ENCODE assay signal across 31 cellular contexts in the genomic region with DNA sequence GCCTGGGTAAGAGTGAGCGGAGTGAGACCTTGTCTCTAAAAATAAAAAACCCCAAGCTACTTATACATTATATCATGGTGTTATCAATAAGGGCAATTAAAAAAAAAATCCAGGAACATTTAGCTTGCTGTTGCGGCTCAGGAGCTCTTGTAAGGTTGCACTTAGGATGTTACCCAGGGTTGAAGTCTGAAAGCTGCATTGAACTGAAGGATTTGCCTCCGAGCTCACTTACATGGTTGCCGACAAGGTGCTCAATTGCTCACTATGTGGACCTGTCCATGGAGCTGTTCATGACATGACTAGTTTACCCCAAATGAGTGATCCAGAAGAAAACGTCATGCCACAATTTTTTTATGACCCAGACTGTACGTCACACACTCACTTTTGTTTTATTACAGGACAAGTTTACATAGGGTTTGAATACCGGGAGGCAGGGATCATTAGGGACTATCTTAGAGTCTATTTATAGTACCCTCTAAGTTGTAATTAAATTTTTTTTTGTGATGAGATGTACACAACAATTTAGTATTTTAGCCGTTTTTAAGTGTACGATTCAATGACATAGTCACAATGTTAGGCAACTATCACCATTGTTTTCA. TPM values are rescaled to one million over a fixed set of nuclear protein-coding genes. Genes with fewer than 3 reads are reported as not detected.
"Had no signal": no experiment of that assay in that cellular context is flagged by ENCODE, and none has a peak within 500 bp of the region (broad histone marks: within the 10 kb centered on the region; RNA-seq: fewer than 3 reads in every experiment).

No MANE protein-coding gene starts in this region.

- H2AFZ ChIP-seq: neural progenitor cell had no signal

- H3K36me3 ChIP-seq: breast epithelium, neural progenitor cell, right lobe of liver, thoracic aorta, uterus had no signal

- DNase-seq: activated CD4-positive, alpha-beta memory T cell treated with anti-CD3 and anti-CD28 coated beads, Interleukin-2, amount 10 ng/mL, durations not matched to agents 7 days and 5 days; activated CD4-positive, alpha-beta T cell treated with anti-CD3 and anti-CD28 coated beads for 1 hour; activated CD4-positive, alpha-beta T cell treated with anti-CD3 and anti-CD28 coated beads, Interleukin-2, amount 10 ng/mL, durations not matched to agents 7 days and 5 days; activated gamma-delta T cell treated with Interleukin-2 at 50 U/mL for 16 hours; activated naive CD4-positive, alpha-beta T cell treated with anti-CD3 and anti-CD28 coated beads, Interleukin-2, amount 50 U/mL, for 16 hours; activated T-cell treated with anti-CD3 and anti-CD28 coated beads, Interleukin-2, amount 50 U/mL, for 4 hours; amygdala; central memory CD4-positive, alpha-beta T cell; dermis blood vessel endothelial cell; effector CD4-positive, alpha-beta T cell; glutamatergic neuron; kidney; lower lobe of right lung; mesenchymal stem cell; posterior cingulate gyrus; right lobe of liver; stimulated activated CD4-positive, alpha-beta T cell treated with anti-CD3 and anti-CD28 coated beads, Interleukin-2, amount 100 ng/mL, for 48 hours; stimulated activated naive CD4-positive, alpha-beta T cell treated with Interleukin-2 at 50 U/mL for 16 hours; T-helper 17 cell; T1000; trophoblast cell; uterus had no signal

- H3K4me1 ChIP-seq: breast epithelium, lower lobe of right lung, neural progenitor cell, right lobe of liver, uterus had no signal

- H3K27ac ChIP-seq: breast epithelium, lower lobe of right lung, neural progenitor cell, right lobe of liver, thoracic aorta, uterus, WERI-Rb-1 had no signal

- FAIRE-seq: colon, endometrium, frontal cortex, kidney had no signal

- H3K4me3 ChIP-seq: breast epithelium, lower lobe of right lung, neural progenitor cell, right lobe of liver, thoracic aorta, uterus had no signal

- H3K27me3 ChIP-seq: breast epithelium, neural progenitor cell, right lobe of liver, uterus had no signal

- H3K9me3 ChIP-seq: breast epithelium, lower lobe of right lung, right lobe of liver, thoracic aorta, uterus had no signal

- ATAC-seq: activated T-cell treated with anti-CD3 and anti-CD28 coated beads, Interleukin-2, amount 50 U/mL, for 4 hours; activated T-helper 17 cell treated with anti-CD3 and anti-CD28 coated beads, Interleukin-2, amount 50 U/mL, for 72 hours; left lobe of liver; right lobe of liver; T-helper 17 cell had no signal

- H3K9ac ChIP-seq: neural progenitor cell had no signal

- H3K4me2 ChIP-seq: neural progenitor cell had no signal

RNA-seq across cellular contexts. Expression of gene CLDN11, which starts 21.0 kb away (rescaled TPM):
- total RNA-seq: activated CD4-positive, alpha-beta memory T cell treated with anti-CD3 and anti-CD28 coated beads, Interleukin-2, amount 10 ng/mL, durations not matched to agents 7 days and 5 days; activated CD4-positive, alpha-beta T cell treated with anti-CD3 and anti-CD28 coated beads, Interleukin-2, amount 10 ng/mL, durations not matched to agents 7 days and 5 days; activated T-helper 17 cell treated with anti-CD3 and anti-CD28 coated beads, Interleukin-2, amount 50 U/mL, for 72 hours; T-helper 17 cell had no signal
